ENCODE assay signal across 18 cellular contexts in the genomic region with DNA sequence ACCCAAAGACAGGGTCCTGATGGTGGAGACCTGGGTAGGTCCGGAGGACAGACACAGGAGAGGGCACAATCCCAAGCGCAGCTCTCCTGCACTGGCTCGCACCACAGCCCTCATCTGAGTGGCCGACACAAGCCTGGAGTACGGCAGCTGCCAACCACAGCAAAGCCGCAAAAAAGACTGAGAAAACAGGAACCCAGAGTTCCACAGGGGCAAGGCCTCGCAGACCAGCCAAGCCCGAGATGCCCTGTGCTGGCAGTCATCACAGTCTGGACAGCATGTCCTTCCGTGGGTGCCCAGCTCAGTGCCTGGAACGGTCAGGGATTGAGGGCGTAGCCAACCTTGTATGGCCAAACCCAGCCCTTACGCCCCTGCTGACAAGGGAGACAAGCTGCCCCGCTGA. TPM values are rescaled to one million over a fixed set of nuclear protein-coding genes. Genes with fewer than 3 reads are reported as not detected.
DNase-seq lines count a peak whose midpoint lies in the region; ATAC-seq and TF ChIP-seq lines count a peak whose summit lies in the region.
"Had no signal": no experiment of that assay in that cellular context is flagged by ENCODE, and none has a peak within 500 bp of the region (broad histone marks: within the 10 kb centered on the region; RNA-seq: fewer than 3 reads in every experiment).

No MANE protein-coding gene starts in this region.

- H3K27ac ChIP-seq in RWPE1 (peak overlapping the region; percentile 61), sigmoid colon (peak overlapping the region; percentile 4 to 40 (median 31))
- H3K27ac ChIP-seq: foreskin keratinocyte, HL-60, uterus had no signal

- H3K9me3 ChIP-seq in sigmoid colon, result no peaks in the 10 kb centered on the region
- H3K9me3 ChIP-seq: MG63, Peyer's patch, uterus had no signal

- no peaks in the 10 kb centered on the region for H3K9me3 Mint-ChIP-seq in activated CD4-positive, alpha-beta T cell treated with anti-CD3 and anti-CD28 coated beads, Interleukin-2, amount 10 ng/mL, durations not matched to agents 7 days and 5 days

- H3K4me1 ChIP-seq in sigmoid colon, result peaks cover 0 to 60% (median 55%) of the 10 kb centered on the region in 4 donors
- H3K4me1 ChIP-seq: uterus had no signal

- no peaks in the 10 kb centered on the region for H3K27me3 ChIP-seq in sigmoid colon
- H3K27me3 ChIP-seq: foreskin keratinocyte, MG63, Peyer's patch, uterus had no signal

- peak overlapping the region; percentile 28 for H3K27ac Mint-ChIP-seq in activated CD4-positive, alpha-beta T cell treated with anti-CD3 and anti-CD28 coated beads, Interleukin-2, amount 10 ng/mL, durations not matched to agents 7 days and 5 days

- DNase-seq in activated CD4-positive, alpha-beta T cell treated with anti-CD3 and anti-CD28 coated beads, Interleukin-2, amount 10 ng/mL, durations not matched to agents 7 days and 5 days, result no peak
- no peak for DNase-seq in activated CD4-positive, alpha-beta T cell treated with anti-CD3 and anti-CD28 coated beads, Interleukin-2, amount 50 U/mL, for 1 hour
- DNase-seq in RWPE1 (ENCODE audit: low spot score) (no peak), left ventricle myocardium superior (peak; percentile 65), sigmoid colon (no peak), SKM-1 (lab: John Stamatoyannopoulos, UW; ENCODE audit: unreplicated experiment) (no peak), DMS153 treated with DMSO at 0.1 percent for 48 hours (lab: John Stamatoyannopoulos, UW; ENCODE audit: unreplicated experiment) (no peak), DMS153 (lab: John Stamatoyannopoulos, UW) (no peak)
- DNase-seq: amniotic stem cell; DND-41; foreskin keratinocyte; MG63; NCI-H446; Peyer's patch; stimulated activated CD4-positive, alpha-beta T cell treated with anti-CD3 and anti-CD28 coated beads, Interleukin-15, amount 100 ng/mL, for 24 hours; uterus had no signal

- peaks cover 33% of the 10 kb centered on the region for H3K4me1 Mint-ChIP-seq in activated CD4-positive, alpha-beta T cell treated with anti-CD3 and anti-CD28 coated beads, Interleukin-2, amount 10 ng/mL, durations not matched to agents 7 days and 5 days

- peaks cover 48 to 86% (median 73%) of the 10 kb centered on the region in 4 donors for H3K36me3 ChIP-seq in sigmoid colon
- H3K36me3 ChIP-seq: uterus had no signal

- intact Hi-C loops in left ventricle myocardium superior (cut with micrococcal nuclease), result no loop called here
- intact Hi-C loops in sigmoid colon (cut with DNase I), result no loop called here

- TF ChIP-seq CTCF in RWPE1 (conservative IDR thresholded peaks at IDR 0.05; ENCODE audit: low read depth) (no peak), sigmoid colon (IDR thresholded peaks at IDR 0.05) (no peak)

- no peaks in the 10 kb centered on the region for H3K27me3 Mint-ChIP-seq in activated CD4-positive, alpha-beta T cell treated with anti-CD3 and anti-CD28 coated beads, Interleukin-2, amount 10 ng/mL, durations not matched to agents 7 days and 5 days

- peaks cover 27% of the 10 kb centered on the region for H3K36me3 Mint-ChIP-seq in activated CD4-positive, alpha-beta T cell treated with anti-CD3 and anti-CD28 coated beads, Interleukin-2, amount 10 ng/mL, durations not matched to agents 7 days and 5 days (ENCODE audit: low read depth)

- no peak overlapping the region for H3K4me3 Mint-ChIP-seq in activated CD4-positive, alpha-beta T cell treated with anti-CD3 and anti-CD28 coated beads, Interleukin-2, amount 10 ng/mL, durations not matched to agents 7 days and 5 days

- peak; percentile 20 for ATAC-seq in left ventricle myocardium superior
- ATAC-seq: foreskin keratinocyte had no signal

- no peak for TF ChIP-seq POLR2A in sigmoid colon (IDR thresholded peaks at IDR 0.05)

- no peak overlapping the region for H3K4me3 ChIP-seq in sigmoid colon
- H3K4me3 ChIP-seq: MG63, Peyer's patch, uterus had no signal

- CTCF ChIA-PET in activated CD4-positive, alpha-beta T cell treated with anti-CD3 and anti-CD28 coated beads, Interleukin-2, amount 10 ng/mL, durations not matched to agents 7 days and 5 days (lab: Charles Lee), result interaction anchor here (0.6 to 3.1 kb wide), 2 partner anchors 11 to 113 kb away, joined by 4 to 13 read pairs; a partner anchor contains a TSS
- CTCF ChIA-PET in RWPE1 (lab: Yijun Ruan, JAX), result interaction anchor here (1.0 kb wide), 1 partner anchor 10 kb away, joined by 5 read pairs; no protein-coding TSS in a partner anchor

- POLR2A ChIA-PET in activated CD4-positive, alpha-beta T cell treated with anti-CD3 and anti-CD28 coated beads, Interleukin-2, amount 10 ng/mL, durations not matched to agents 7 days and 5 days (lab: Charles Lee), result no interaction called here
- POLR2A ChIA-PET in RWPE1 (lab: Yijun Ruan, JAX; ENCODE audit: low non-redundant PET), result no interaction called here

- TF ChIP-seq EP300 in sigmoid colon (IDR thresholded peaks at IDR 0.05), result no peak

- WGBS in sigmoid colon, 2 donors, result 65 to 86% methylated on average over 13 of the region's 13 CpGs

RNA-seq across cellular contexts. Expression of a gene that starts 11.4 kb away (rescaled TPM):
- 10 to 100 TPM; 40.4 to 42.9 TPM for total RNA-seq in activated CD4-positive, alpha-beta T cell treated with anti-CD3 and anti-CD28 coated beads, Interleukin-2, amount 10 ng/mL, durations not matched to agents 7 days and 5 days
- total RNA-seq in left ventricle myocardium superior (13.3 TPM), sigmoid colon (10 to 100 TPM; 14.4 to 26.8 (median 16.3) TPM)
- 10 to 100 TPM; 15.0 to 31.3 (median 23.4) TPM for polyA plus RNA-seq in sigmoid colon

RNA-seq across cellular contexts. Expression of a gene that starts 11.4 kb away (rescaled TPM):
- total RNA-seq in activated CD4-positive, alpha-beta T cell treated with anti-CD3 and anti-CD28 coated beads, Interleukin-2, amount 10 ng/mL, durations not matched to agents 7 days and 5 days, result 10 to 100 TPM; 17.3 to 20.0 TPM
- total RNA-seq in left ventricle myocardium superior (131 TPM), sigmoid colon (10 to 100 TPM; 54.0 to 83.6 (median 73.2) TPM)
- 10 to 100 TPM in 1 of 3 donors, 1 to 10 TPM in 2; 4.8 to 12.0 (median 5.1) TPM for polyA plus RNA-seq in sigmoid colon

RNA-seq across cellular contexts. Expression of a gene that starts 22.3 kb away (rescaled TPM):
- 10 to 100 TPM; 12.4 to 12.5 TPM for total RNA-seq in activated CD4-positive, alpha-beta T cell treated with anti-CD3 and anti-CD28 coated beads, Interleukin-2, amount 10 ng/mL, durations not matched to agents 7 days and 5 days
- 7.5 TPM for total RNA-seq in left ventricle myocardium superior
- 10 to 100 TPM; 12.5 to 19.4 (median 15.9) TPM for total RNA-seq in sigmoid colon
- 1 to 10 TPM; 3.9 to 6.7 (median 4.2) TPM for polyA plus RNA-seq in sigmoid colon

RNA-seq across cellular contexts. Expression of a gene that starts 33.4 kb away (rescaled TPM):
- total RNA-seq in activated CD4-positive, alpha-beta T cell treated with anti-CD3 and anti-CD28 coated beads, Interleukin-2, amount 10 ng/mL, durations not matched to agents 7 days and 5 days, result 10 to 100 TPM; 18.2 to 19.5 TPM
- total RNA-seq in left ventricle myocardium superior (14.9 TPM), sigmoid colon (10 to 100 TPM; 22.7 to 30.6 (median 26.6) TPM)
- polyA plus RNA-seq in sigmoid colon, result 10 to 100 TPM; 12.6 to 20.5 (median 15.3) TPM

RNA-seq across cellular contexts. Expression of a gene that starts 36.1 kb away (rescaled TPM):
- total RNA-seq in activated CD4-positive, alpha-beta T cell treated with anti-CD3 and anti-CD28 coated beads, Interleukin-2, amount 10 ng/mL, durations not matched to agents 7 days and 5 days, result not detected
- total RNA-seq in left ventricle myocardium superior, result not detected
- total RNA-seq in sigmoid colon, result under 1 TPM in 1 of 4 donors, not detected in 3; 0.36 TPM
- under 1 TPM in 1 of 3 donors, not detected in 2; 0.10 TPM for polyA plus RNA-seq in sigmoid colon
- total RNA-seq: foreskin keratinocyte, kidney epithelial cell, Peyer's patch, uterus had no signal
- polyA plus RNA-seq: foreskin keratinocyte had no signal
